Comparison of ENCODE assay signal across 1 cellular context in the genomic region with DNA sequence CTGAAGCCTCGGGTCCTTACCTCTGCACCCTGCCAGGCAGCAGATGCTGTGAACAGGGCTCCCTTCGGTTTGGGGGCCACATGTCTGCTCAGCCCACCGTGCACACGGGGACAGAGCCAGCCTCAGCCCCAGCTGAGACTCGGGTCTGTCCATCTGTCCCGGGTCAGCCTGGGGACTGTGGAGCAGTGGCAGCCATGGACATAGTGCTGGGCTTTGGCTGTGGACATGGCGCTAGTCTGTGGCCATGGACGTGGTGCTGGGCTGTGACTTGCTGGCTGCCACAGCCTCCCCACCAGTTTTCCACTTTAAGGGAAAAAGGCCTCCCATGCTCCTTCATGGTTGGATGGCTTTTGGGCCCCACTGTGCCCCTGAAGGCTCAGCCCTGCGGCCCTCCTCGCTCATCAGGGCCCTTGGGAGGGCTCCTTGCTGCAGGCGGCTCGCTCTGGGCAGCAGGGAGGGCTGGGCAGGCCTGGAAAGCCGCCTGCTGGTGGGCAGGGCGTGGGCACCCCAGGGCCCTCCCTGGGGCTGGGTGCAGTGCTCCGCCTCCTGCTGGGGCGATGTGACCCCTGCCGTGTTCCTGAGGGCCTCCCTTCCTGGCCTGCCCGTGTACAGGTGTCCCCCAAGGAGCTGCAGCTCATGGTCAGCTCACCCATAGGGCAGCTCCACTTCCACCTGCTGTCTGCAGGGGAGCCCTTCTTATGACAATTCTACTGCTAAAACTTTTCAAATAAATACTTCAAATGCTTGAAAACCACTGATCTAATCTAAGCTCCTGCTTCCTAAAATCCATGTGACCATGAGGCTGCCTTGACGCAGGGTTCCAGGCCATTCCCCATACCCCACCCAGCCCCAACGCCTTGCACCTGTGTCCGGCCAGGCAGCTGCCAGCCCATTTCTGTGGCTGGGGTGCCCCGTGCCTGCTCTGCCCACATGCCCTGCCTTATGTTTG.
TF ChIP-seq lines count a peak whose summit lies in the region.

No MANE protein-coding gene starts in this region.

TF ChIP-seq in IMR-90, 13 proteins besides CTCF, POLR2A, EP300 and RAD21 (continued from another document):
- TF ChIP-seq CEBPB (IDR thresholded peaks at IDR 0.05; ENCODE audit: low read depth, low read length) = no peak
- no peak for TF ChIP-seq MAZ (IDR thresholded peaks at IDR 0.05; ENCODE audit: borderline replicate concordance, low read depth, low read length)
- TF ChIP-seq, protein P1, sequence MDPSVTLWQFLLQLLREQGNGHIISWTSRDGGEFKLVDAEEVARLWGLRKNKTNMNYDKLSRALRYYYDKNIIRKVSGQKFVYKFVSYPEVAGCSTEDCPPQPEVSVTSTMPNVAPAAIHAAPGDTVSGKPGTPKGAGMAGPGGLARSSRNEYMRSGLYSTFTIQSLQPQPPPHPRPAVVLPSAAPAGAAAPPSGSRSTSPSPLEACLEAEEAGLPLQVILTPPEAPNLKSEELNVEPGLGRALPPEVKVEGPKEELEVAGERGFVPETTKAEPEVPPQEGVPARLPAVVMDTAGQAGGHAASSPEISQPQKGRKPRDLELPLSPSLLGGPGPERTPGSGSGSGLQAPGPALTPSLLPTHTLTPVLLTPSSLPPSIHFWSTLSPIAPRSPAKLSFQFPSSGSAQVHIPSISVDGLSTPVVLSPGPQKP (IDR thresholded peaks at IDR 0.05; ENCODE audit: borderline replicate concordance, low read depth, low read length) = no peak
- TF ChIP-seq CHD1 (IDR thresholded peaks at IDR 0.05; ENCODE audit: low read depth, low read length) = no peak
- TF ChIP-seq FOS (IDR thresholded peaks at IDR 0.05; ENCODE audit: low read depth, low read length) = no peak
- TF ChIP-seq RFX5 (IDR thresholded peaks at IDR 0.05; ENCODE audit: low read depth, low read length) = no peak
- TF ChIP-seq BHLHE40 (IDR thresholded peaks at IDR 0.05; ENCODE audit: low read depth, low read length) = no peak
- no peak for TF ChIP-seq MAFK (IDR thresholded peaks at IDR 0.05; ENCODE audit: low read depth, low read length)
- TF ChIP-seq SMC3 (IDR thresholded peaks at IDR 0.05; ENCODE audit: low read depth, low read length) = no peak
